Comparison of ENCODE assay signal across 2 cellular contexts in genomic region chr13:113838711-113839201, GRCh38.
TF ChIP-seq lines count a peak whose summit lies in the region.

No MANE protein-coding gene starts in this region.

TF ChIP-seq in SK-N-SH, 30 proteins besides CTCF, POLR2A, EP300 and RAD21 (continued from another document):
- TF ChIP-seq SMC3 (IDR thresholded peaks at IDR 0.05; ENCODE audit: low read depth, low read length), result no peak
- no peak for TF ChIP-seq TAF1 (IDR thresholded peaks at IDR 0.05; ENCODE audit: borderline replicate concordance, low read depth, low read length)
- TF ChIP-seq RXRA (IDR thresholded peaks at IDR 0.05; ENCODE audit: borderline replicate concordance, low read depth), result no peak
- TF ChIP-seq, protein P1, sequence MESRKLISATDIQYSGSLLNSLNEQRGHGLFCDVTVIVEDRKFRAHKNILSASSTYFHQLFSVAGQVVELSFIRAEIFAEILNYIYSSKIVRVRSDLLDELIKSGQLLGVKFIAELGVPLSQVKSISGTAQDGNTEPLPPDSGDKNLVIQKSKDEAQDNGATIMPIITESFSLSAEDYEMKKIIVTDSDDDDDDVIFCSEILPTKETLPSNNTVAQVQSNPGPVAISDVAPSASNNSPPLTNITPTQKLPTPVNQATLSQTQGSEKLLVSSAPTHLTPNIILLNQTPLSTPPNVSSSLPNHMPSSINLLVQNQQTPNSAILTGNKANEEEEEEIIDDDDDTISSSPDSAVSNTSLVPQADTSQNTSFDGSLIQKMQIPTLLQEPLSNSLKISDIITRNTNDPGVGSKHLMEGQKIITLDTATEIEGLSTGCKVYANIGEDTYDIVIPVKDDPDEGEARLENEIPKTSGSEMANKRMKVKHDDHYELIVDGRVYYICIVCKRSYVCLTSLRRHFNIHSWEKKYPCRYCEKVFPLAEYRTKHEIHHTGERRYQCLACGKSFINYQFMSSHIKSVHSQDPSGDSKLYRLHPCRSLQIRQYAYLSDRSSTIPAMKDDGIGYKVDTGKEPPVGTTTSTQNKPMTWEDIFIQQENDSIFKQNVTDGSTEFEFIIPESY (IDR thresholded peaks at IDR 0.05; ENCODE audit: borderline replicate concordance, low read depth), result no peak
- TF ChIP-seq, protein P2, sequence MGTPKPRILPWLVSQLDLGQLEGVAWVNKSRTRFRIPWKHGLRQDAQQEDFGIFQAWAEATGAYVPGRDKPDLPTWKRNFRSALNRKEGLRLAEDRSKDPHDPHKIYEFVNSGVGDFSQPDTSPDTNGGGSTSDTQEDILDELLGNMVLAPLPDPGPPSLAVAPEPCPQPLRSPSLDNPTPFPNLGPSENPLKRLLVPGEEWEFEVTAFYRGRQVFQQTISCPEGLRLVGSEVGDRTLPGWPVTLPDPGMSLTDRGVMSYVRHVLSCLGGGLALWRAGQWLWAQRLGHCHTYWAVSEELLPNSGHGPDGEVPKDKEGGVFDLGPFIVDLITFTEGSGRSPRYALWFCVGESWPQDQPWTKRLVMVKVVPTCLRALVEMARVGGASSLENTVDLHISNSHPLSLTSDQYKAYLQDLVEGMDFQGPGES (IDR thresholded peaks at IDR 0.05; ENCODE audit: low read depth, low read length), result no peak

TF ChIP-seq in SK-N-SH treated with all-trans-retinoic acid at 6 μM for 48 hours, 23 proteins besides CTCF, POLR2A, EP300 and RAD21 (continued from another document):
- TF ChIP-seq ISL1 (CRISPR knock-in tag; IDR thresholded peaks at IDR 0.05), result no peak
- no peak for TF ChIP-seq ARNTL (CRISPR knock-in tag; IDR thresholded peaks at IDR 0.05; ENCODE audit: borderline replicate concordance, low read depth)
- no peak for TF ChIP-seq ESRRG (CRISPR knock-in tag; IDR thresholded peaks at IDR 0.05)
- TF ChIP-seq, protein P3, sequence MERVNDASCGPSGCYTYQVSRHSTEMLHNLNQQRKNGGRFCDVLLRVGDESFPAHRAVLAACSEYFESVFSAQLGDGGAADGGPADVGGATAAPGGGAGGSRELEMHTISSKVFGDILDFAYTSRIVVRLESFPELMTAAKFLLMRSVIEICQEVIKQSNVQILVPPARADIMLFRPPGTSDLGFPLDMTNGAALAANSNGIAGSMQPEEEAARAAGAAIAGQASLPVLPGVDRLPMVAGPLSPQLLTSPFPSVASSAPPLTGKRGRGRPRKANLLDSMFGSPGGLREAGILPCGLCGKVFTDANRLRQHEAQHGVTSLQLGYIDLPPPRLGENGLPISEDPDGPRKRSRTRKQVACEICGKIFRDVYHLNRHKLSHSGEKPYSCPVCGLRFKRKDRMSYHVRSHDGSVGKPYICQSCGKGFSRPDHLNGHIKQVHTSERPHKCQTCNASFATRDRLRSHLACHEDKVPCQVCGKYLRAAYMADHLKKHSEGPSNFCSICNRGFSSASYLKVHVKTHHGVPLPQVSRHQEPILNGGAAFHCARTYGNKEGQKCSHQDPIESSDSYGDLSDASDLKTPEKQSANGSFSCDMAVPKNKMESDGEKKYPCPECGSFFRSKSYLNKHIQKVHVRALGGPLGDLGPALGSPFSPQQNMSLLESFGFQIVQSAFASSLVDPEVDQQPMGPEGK (CRISPR knock-in tag; IDR thresholded peaks at IDR 0.05; ENCODE audit: borderline replicate concordance), result no peak
- no peak for TF ChIP-seq TCF4 (CRISPR knock-in tag; IDR thresholded peaks at IDR 0.05; ENCODE audit: borderline replicate concordance)
- no peak for TF ChIP-seq CSDC2 (CRISPR knock-in tag; IDR thresholded peaks at IDR 0.05)
- TF ChIP-seq CSRNP3 (CRISPR knock-in tag; IDR thresholded peaks at IDR 0.05), result no peak
- TF ChIP-seq OSR1 (CRISPR knock-in tag; IDR thresholded peaks at IDR 0.05), result no peak
- TF ChIP-seq TOX (CRISPR knock-in tag; IDR thresholded peaks at IDR 0.05; ENCODE audit: borderline replicate concordance), result no peak
- TF ChIP-seq SNAI2 (CRISPR knock-in tag; IDR thresholded peaks at IDR 0.05), result no peak
- TF ChIP-seq, protein P4, sequence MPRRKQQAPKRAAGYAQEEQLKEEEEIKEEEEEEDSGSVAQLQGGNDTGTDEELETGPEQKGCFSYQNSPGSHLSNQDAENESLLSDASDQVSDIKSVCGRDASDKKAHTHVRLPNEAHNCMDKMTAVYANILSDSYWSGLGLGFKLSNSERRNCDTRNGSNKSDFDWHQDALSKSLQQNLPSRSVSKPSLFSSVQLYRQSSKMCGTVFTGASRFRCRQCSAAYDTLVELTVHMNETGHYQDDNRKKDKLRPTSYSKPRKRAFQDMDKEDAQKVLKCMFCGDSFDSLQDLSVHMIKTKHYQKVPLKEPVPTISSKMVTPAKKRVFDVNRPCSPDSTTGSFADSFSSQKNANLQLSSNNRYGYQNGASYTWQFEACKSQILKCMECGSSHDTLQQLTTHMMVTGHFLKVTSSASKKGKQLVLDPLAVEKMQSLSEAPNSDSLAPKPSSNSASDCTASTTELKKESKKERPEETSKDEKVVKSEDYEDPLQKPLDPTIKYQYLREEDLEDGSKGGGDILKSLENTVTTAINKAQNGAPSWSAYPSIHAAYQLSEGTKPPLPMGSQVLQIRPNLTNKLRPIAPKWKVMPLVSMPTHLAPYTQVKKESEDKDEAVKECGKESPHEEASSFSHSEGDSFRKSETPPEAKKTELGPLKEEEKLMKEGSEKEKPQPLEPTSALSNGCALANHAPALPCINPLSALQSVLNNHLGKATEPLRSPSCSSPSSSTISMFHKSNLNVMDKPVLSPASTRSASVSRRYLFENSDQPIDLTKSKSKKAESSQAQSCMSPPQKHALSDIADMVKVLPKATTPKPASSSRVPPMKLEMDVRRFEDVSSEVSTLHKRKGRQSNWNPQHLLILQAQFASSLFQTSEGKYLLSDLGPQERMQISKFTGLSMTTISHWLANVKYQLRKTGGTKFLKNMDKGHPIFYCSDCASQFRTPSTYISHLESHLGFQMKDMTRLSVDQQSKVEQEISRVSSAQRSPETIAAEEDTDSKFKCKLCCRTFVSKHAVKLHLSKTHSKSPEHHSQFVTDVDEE (CRISPR knock-in tag; IDR thresholded peaks at IDR 0.05), result no peak
- TF ChIP-seq POU6F1 (CRISPR knock-in tag; IDR thresholded peaks at IDR 0.05; ENCODE audit: borderline replicate concordance, low read depth), result no peak
- TF ChIP-seq ZNF565 (CRISPR knock-in tag; conservative IDR thresholded peaks at IDR 0.05; ENCODE audit: low read depth), result no peak
- no peak for TF ChIP-seq ZNF70 (CRISPR knock-in tag; IDR thresholded peaks at IDR 0.05)
- no peak for TF ChIP-seq ZFP30 (CRISPR knock-in tag; IDR thresholded peaks at IDR 0.05)
- TF ChIP-seq ZC3H10 (CRISPR knock-in tag; IDR thresholded peaks at IDR 0.05), result no peak
